Comparison of ENCODE assay signal across 20 cellular contexts in the genomic region with DNA sequence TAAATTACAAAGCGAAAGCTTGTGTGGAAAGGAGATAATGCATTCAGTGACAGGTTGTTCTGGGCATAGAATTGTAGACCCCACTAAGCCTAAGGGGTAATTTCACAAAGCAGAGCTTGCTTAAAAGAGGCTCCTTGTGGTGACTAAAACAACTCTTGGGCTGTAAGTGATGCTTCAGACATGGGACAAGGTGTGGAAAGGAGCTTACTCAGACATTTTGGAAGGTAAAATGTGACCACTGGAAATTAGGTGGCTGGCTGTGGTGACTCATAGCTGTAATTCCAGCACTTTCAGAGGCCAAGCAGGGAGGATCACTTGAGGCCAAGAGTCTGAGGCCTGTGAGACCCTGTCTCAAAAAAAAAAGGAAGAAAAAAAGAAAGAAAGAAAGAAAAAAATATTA. TPM values are rescaled to one million over a fixed set of nuclear protein-coding genes. Genes with fewer than 3 reads are reported as not detected.
DNase-seq lines count a peak whose midpoint lies in the region; ATAC-seq and TF ChIP-seq lines count a peak whose summit lies in the region.
"Had no signal": no experiment of that assay in that cellular context is flagged by ENCODE, and none has a peak within 500 bp of the region (broad histone marks: within the 10 kb centered on the region; RNA-seq: fewer than 3 reads in every experiment).

No MANE protein-coding gene starts in this region.

- ATAC-seq in activated CD8-positive, alpha-beta memory T cell treated with anti-CD3 and anti-CD28 coated beads, Interleukin-2, amount 10 ng/mL, durations not matched to agents 7 days and 5 days = peak; percentile 20
- ATAC-seq in PC-3 = no peak

- no TSS peak for BruUV-seq in PC-3 (replicated peaks; lab: Mats Ljungman, UMichigan)

- H3K4me1 Mint-ChIP-seq in activated CD8-positive, alpha-beta memory T cell treated with anti-CD3 and anti-CD28 coated beads, Interleukin-2, amount 10 ng/mL, durations not matched to agents 7 days and 5 days = peaks cover 38% of the 10 kb centered on the region
- H3K4me1 Mint-ChIP-seq in activated naive CD8-positive, alpha-beta T cell (ENCODE audit: low read depth) = peaks cover 34% of the 10 kb centered on the region
- peaks cover 7% of the 10 kb centered on the region for H3K4me1 Mint-ChIP-seq in neural crest cell

- no peaks in the 10 kb centered on the region for H3K9me3 Mint-ChIP-seq in activated CD8-positive, alpha-beta memory T cell treated with anti-CD3 and anti-CD28 coated beads, Interleukin-2, amount 10 ng/mL, durations not matched to agents 7 days and 5 days (ENCODE audit: low read depth)
- no peaks in the 10 kb centered on the region for H3K9me3 Mint-ChIP-seq in activated naive CD8-positive, alpha-beta T cell (ENCODE audit: low read depth)
- no peaks in the 10 kb centered on the region for H3K9me3 Mint-ChIP-seq in neural crest cell
- H3K9me3 Mint-ChIP-seq: CD4-positive, alpha-beta T cell; H9 had no signal

- peaks cover 58% of the 10 kb centered on the region for H3K36me3 Mint-ChIP-seq in activated CD8-positive, alpha-beta memory T cell treated with anti-CD3 and anti-CD28 coated beads, Interleukin-2, amount 10 ng/mL, durations not matched to agents 7 days and 5 days
- H3K36me3 Mint-ChIP-seq in activated naive CD8-positive, alpha-beta T cell = peaks cover 44% of the 10 kb centered on the region
- H3K36me3 Mint-ChIP-seq in neural crest cell (ENCODE audit: low read depth) = peaks cover 20% of the 10 kb centered on the region

- no peaks in the 10 kb centered on the region for H3K27me3 ChIP-seq in PC-3 (ENCODE audit: low read length)

- H3K9me3 ChIP-seq in PC-3 (ENCODE audit: low read length) = no peaks in the 10 kb centered on the region

- H2AFZ ChIP-seq in PC-3 (ENCODE audit: low read length) = no peak overlapping the region

- CTCF ChIA-PET in activated CD8-positive, alpha-beta memory T cell treated with anti-CD3 and anti-CD28 coated beads, Interleukin-2, amount 10 ng/mL, durations not matched to agents 7 days and 5 days (lab: Charles Lee) = interaction anchor here (1.1 to 1.9 kb wide), 4 partner anchors 17 to 182 kb away, joined by 3 to 6 read pairs (median 3); no protein-coding TSS in a partner anchor
- CTCF ChIA-PET in PC-3 (lab: Charles Lee) = no interaction called here

- POLR2A ChIA-PET in PC-3 (lab: Charles Lee; ENCODE audit: unreplicated experiment) = interaction anchor here (0.7 kb wide), 1 partner anchor 58 kb away, joined by 6 read pairs; no protein-coding TSS in a partner anchor

- no peak overlapping the region for H3K27ac ChIP-seq in PC-3 (ENCODE audit: low read length)
- H3K27ac ChIP-seq: RWPE1 had no signal

- DNase-seq in activated CD8-positive, alpha-beta memory T cell treated with anti-CD3 and anti-CD28 coated beads, Interleukin-2, amount 10 ng/mL, durations not matched to agents 7 days and 5 days = no peak
- DNase-seq in activated CD8-positive, alpha-beta memory T cell treated with anti-CD3 and anti-CD28 coated beads for 24 hours = no peak
- DNase-seq in PC-3 = peak; percentile 50
- DNase-seq in neural crest cell (ENCODE audit: low read depth, low spot score) = no peak
- DNase-seq in C1 segment of cervical spinal cord (lab: John Stamatoyannopoulos, UW) = no peak
- no peak for DNase-seq in NCI-H226
- DNase-seq in DMS153 (lab: John Stamatoyannopoulos, UW) = no peak
- DNase-seq: AML-193; Calu3; CD4-positive, alpha-beta T cell; DMS79 treated with DMSO at 0.1 percent for 48 hours; H9; NCI-H1436 treated with DMSO at 0.1 percent for 48 hours; NCI-H2081 treated with DMSO at 0.1 percent for 48 hours; NCI-H2227 treated with DMSO at 0.1 percent for 48 hours; NCI-H526 treated with DMSO at 0.1 percent for 48 hours; NK-92 treated with Interleukin-12 subunit alpha and Interleukin-12 subunit beta, amount 100 ng/mL, for 24 hours; OCI-M1 had no signal

- H3K27me3 Mint-ChIP-seq in activated CD8-positive, alpha-beta memory T cell treated with anti-CD3 and anti-CD28 coated beads, Interleukin-2, amount 10 ng/mL, durations not matched to agents 7 days and 5 days = no peaks in the 10 kb centered on the region
- H3K27me3 Mint-ChIP-seq in activated naive CD8-positive, alpha-beta T cell = no peaks in the 10 kb centered on the region
- H3K27me3 Mint-ChIP-seq in neural crest cell (ENCODE audit: low read depth) = no peaks in the 10 kb centered on the region
- H3K27me3 Mint-ChIP-seq: CD4-positive, alpha-beta T cell had no signal

- no peak overlapping the region for H3K4me3 Mint-ChIP-seq in activated CD8-positive, alpha-beta memory T cell treated with anti-CD3 and anti-CD28 coated beads, Interleukin-2, amount 10 ng/mL, durations not matched to agents 7 days and 5 days
- peak overlapping the region; percentile 5 for H3K4me3 Mint-ChIP-seq in activated naive CD8-positive, alpha-beta T cell
- H3K4me3 Mint-ChIP-seq in neural crest cell = no peak overlapping the region
- H3K4me3 Mint-ChIP-seq: CD4-positive, alpha-beta T cell; H9 had no signal

- H3K9ac ChIP-seq in PC-3 (ENCODE audit: low read length) = no peak overlapping the region

- intact Hi-C loops in PC-3 (cut with micrococcal nuclease) = no loop called here

- no peak overlapping the region for H3K4me2 ChIP-seq in PC-3 (ENCODE audit: low read length)

- peaks cover 24% of the 10 kb centered on the region for H3K36me3 ChIP-seq in PC-3 (ENCODE audit: low read depth, low read length)

- H4K20me1 ChIP-seq in PC-3 (ENCODE audit: low read length) = no peaks in the 10 kb centered on the region

- no peak overlapping the region for H3K4me3 ChIP-seq in PC-3 (ENCODE audit: low read length)

- no peaks in the 10 kb centered on the region for H3K4me1 ChIP-seq in PC-3 (ENCODE audit: insufficient read depth, low read length)

- no peaks in the 10 kb centered on the region for H3K79me2 ChIP-seq in PC-3 (ENCODE audit: low read length)

- TF ChIP-seq CTCF in PC-3 (conservative IDR thresholded peaks at IDR 0.05; ENCODE audit: low read depth, low read length) (no peak), neural crest cell (conservative IDR thresholded peaks at IDR 0.05) (no peak)

- H3F3A ChIP-seq in PC-3 (ENCODE audit: low read length, unreplicated experiment) = no peaks in the 10 kb centered on the region

- H3K9me2 ChIP-seq in PC-3 (replicated peaks; ENCODE audit: low read length) = no peaks in the 10 kb centered on the region

- no peak overlapping the region for H3K27ac Mint-ChIP-seq in activated CD8-positive, alpha-beta memory T cell treated with anti-CD3 and anti-CD28 coated beads, Interleukin-2, amount 10 ng/mL, durations not matched to agents 7 days and 5 days
- peak overlapping the region; percentile 86 for H3K27ac Mint-ChIP-seq in activated naive CD8-positive, alpha-beta T cell
- H3K27ac Mint-ChIP-seq in neural crest cell (ENCODE audit: unreplicated experiment) = peak overlapping the region; percentile 35

RNA-seq across cellular contexts. Expression of gene LRRC8C, which starts 51.1 kb away (rescaled TPM):
- 10 to 100 TPM; 43.5 to 44.3 TPM for total RNA-seq in activated CD8-positive, alpha-beta memory T cell treated with anti-CD3 and anti-CD28 coated beads, Interleukin-2, amount 10 ng/mL, durations not matched to agents 7 days and 5 days
- total RNA-seq in PC-3 (2014; rRNA removed) = 3.4 and 4.3 TPM in 2 replicates
- total RNA-seq in neural crest cell = 4.5 and 4.6 TPM in 2 replicates

RNA-seq across cellular contexts. Expression of gene LRRC8B, which starts 57.2 kb away (rescaled TPM):
- 10 to 100 TPM; 15.7 to 16.5 TPM for total RNA-seq in activated CD8-positive, alpha-beta memory T cell treated with anti-CD3 and anti-CD28 coated beads, Interleukin-2, amount 10 ng/mL, durations not matched to agents 7 days and 5 days
- total RNA-seq in PC-3 (2014; rRNA removed) (8.4 and 12.3 TPM in 2 replicates), neural crest cell (21.7 and 23.5 TPM in 2 replicates)
